1 cellular context compared by ENCODE assay signal in genomic region chr15:33243393-33243792, GRCh38.
TF ChIP-seq lines count a peak whose summit lies in the region.

No MANE protein-coding gene starts in this region.

TF ChIP-seq in SK-N-SH, 30 proteins besides CTCF, POLR2A, EP300 and RAD21 (continued from another document):
- no peak for TF ChIP-seq USF1 (IDR thresholded peaks at IDR 0.05; ENCODE audit: borderline replicate concordance, low read depth)
- TF ChIP-seq TCF12 (IDR thresholded peaks at IDR 0.05): no peak
- TF ChIP-seq NFIC (IDR thresholded peaks at IDR 0.05; ENCODE audit: borderline replicate concordance): no peak
- no peak for TF ChIP-seq REST (IDR thresholded peaks at IDR 0.05; ENCODE audit: low read depth, low read length)
- no peak for TF ChIP-seq USF2 (IDR thresholded peaks at IDR 0.05; ENCODE audit: borderline replicate concordance, low read depth, low read length)
- no peak for TF ChIP-seq JUND (IDR thresholded peaks at IDR 0.05)
- TF ChIP-seq MEF2A (IDR thresholded peaks at IDR 0.05; ENCODE audit: borderline replicate concordance, low read depth): no peak
- no peak for TF ChIP-seq EZH2phosphoT487 (IDR thresholded peaks at IDR 0.05; ENCODE audit: borderline replicate concordance, low read depth)
- TF ChIP-seq TAF1 (IDR thresholded peaks at IDR 0.05; ENCODE audit: borderline replicate concordance, low read depth, low read length): no peak
